ENCODE assay signal across 31 cellular contexts in genomic region chr3:94643400-94643799, GRCh38.
"Had no signal": no experiment of that assay in that cellular context is flagged by ENCODE, and none has a peak within 500 bp of the region (broad histone marks: within the 10 kb centered on the region; RNA-seq: fewer than 3 reads in every experiment).

No MANE protein-coding gene starts in this region.

- DNase-seq: activated CD4-positive, alpha-beta T cell treated with anti-CD3 and anti-CD28 coated beads, Interleukin-2, amount 50 U/mL, for 1 hour; activated CD4-positive, CD25-positive, alpha-beta regulatory T cell treated with anti-CD3 and anti-CD28 coated beads, Interleukin-2, amount 50 U/mL, for 72 hours; activated CD8-positive, alpha-beta T cell treated with anti-CD3 and anti-CD28 coated beads, Interleukin-2, amount 10 ng/mL, durations not matched to agents 7 days and 5 days; activated T-cell treated with anti-CD3 and anti-CD28 coated beads, Interleukin-2, amount 50 U/mL, for 24 hours; adrenal gland; colonic mucosa; dorsolateral prefrontal cortex; effector memory CD8-positive, alpha-beta T cell; gastrocnemius medialis; head of caudate nucleus; hypothalamus; kidney glomerular epithelial cell; left ventricle myocardium superior; mammary epithelial cell; midbrain; pancreas; stimulated activated CD4-positive, alpha-beta T cell treated with anti-CD3 and anti-CD28 coated beads, Interleukin-12 subunit alpha, Interleukin-12 subunit beta, amount 100 ng/mL, for 4 hours; stimulated activated CD4-positive, alpha-beta T cell treated with anti-CD3 and anti-CD28 coated beads, Interleukin-4, amount 100 ng/mL, for 4 hours; stimulated activated naive CD8-positive, alpha-beta T cell treated with anti-CD3 and anti-CD28 coated beads, Interleukin-15, amount 100 ng/mL, for 72 hours; SW 1271; T-helper 17 cell; tibial artery had no signal

- ATAC-seq: activated CD8-positive, alpha-beta T cell treated with anti-CD3 and anti-CD28 coated beads, Interleukin-2, amount 10 ng/mL, durations not matched to agents 7 days and 5 days; activated naive CD4-positive, alpha-beta T cell treated with anti-CD3 and anti-CD28 coated beads, Interleukin-2, amount 50 U/mL, for 72 hours; activated T-helper 17 cell treated with anti-CD3 and anti-CD28 coated beads, Interleukin-2, amount 50 U/mL, for 72 hours; effector memory CD8-positive, alpha-beta T cell; gastrocnemius medialis; left ventricle myocardium superior; natural killer cell treated with Interleukin-12 subunit alpha and Interleukin-12 subunit beta and Interleukin-15 and Interleukin-18, amount 100 ng/mL, for 72 hours; pancreas; right cardiac atrium; stimulated activated naive CD8-positive, alpha-beta T cell treated with anti-CD3 and anti-CD28 coated beads, Interleukin-15, amount 100 ng/mL, for 72 hours; T-helper 17 cell had no signal

- H3K36me3 ChIP-seq: adrenal gland, ascending aorta, colonic mucosa, esophagus muscularis mucosa, gastrocnemius medialis, neutrophil, pancreas, tibial artery had no signal

- H3K27ac Mint-ChIP-seq: activated CD8-positive, alpha-beta T cell treated with anti-CD3 and anti-CD28 coated beads, Interleukin-2, amount 10 ng/mL, durations not matched to agents 7 days and 5 days; activated naive CD4-positive, alpha-beta T cell treated with anti-CD3 and anti-CD28 coated beads, Interleukin-2, amount 50 U/mL, for 72 hours; activated T-cell treated with anti-CD3 and anti-CD28 coated beads, Interleukin-2, amount 50 U/mL, for 24 hours; activated T-helper 17 cell treated with anti-CD3 and anti-CD28 coated beads, Interleukin-2, amount 50 U/mL, for 72 hours; effector memory CD8-positive, alpha-beta T cell; natural killer cell treated with Interleukin-12 subunit alpha and Interleukin-12 subunit beta and Interleukin-15 and Interleukin-18, amount 100 ng/mL, for 72 hours; stimulated activated naive CD8-positive, alpha-beta T cell treated with anti-CD3 and anti-CD28 coated beads, Interleukin-15, amount 100 ng/mL, for 72 hours; T-helper 17 cell had no signal

- H3K4me3 ChIP-seq: adrenal gland, ascending aorta, colonic mucosa, dorsolateral prefrontal cortex, esophagus muscularis mucosa, gastrocnemius medialis, pancreas, tibial artery had no signal

- H3K27me3 ChIP-seq: adrenal gland, ascending aorta, colonic mucosa, dorsolateral prefrontal cortex, esophagus muscularis mucosa, gastrocnemius medialis, neutrophil, pancreas, tibial artery had no signal

- H3K4me3 Mint-ChIP-seq: activated CD8-positive, alpha-beta T cell treated with anti-CD3 and anti-CD28 coated beads, Interleukin-2, amount 10 ng/mL, durations not matched to agents 7 days and 5 days; activated T-cell treated with anti-CD3 and anti-CD28 coated beads, Interleukin-2, amount 50 U/mL, for 24 hours; activated T-helper 17 cell treated with anti-CD3 and anti-CD28 coated beads, Interleukin-2, amount 50 U/mL, for 72 hours; central memory CD8-positive, alpha-beta T cell; effector memory CD8-positive, alpha-beta T cell; natural killer cell treated with Interleukin-12 subunit alpha and Interleukin-12 subunit beta and Interleukin-15 and Interleukin-18, amount 100 ng/mL, for 72 hours; stimulated activated naive CD8-positive, alpha-beta T cell treated with anti-CD3 and anti-CD28 coated beads, Interleukin-15, amount 100 ng/mL, for 72 hours; T-helper 17 cell had no signal

- H3K4me1 ChIP-seq: adrenal gland, ascending aorta, colonic mucosa, esophagus muscularis mucosa, gastrocnemius medialis, tibial artery had no signal

- H3K36me3 Mint-ChIP-seq: activated naive CD4-positive, alpha-beta T cell treated with anti-CD3 and anti-CD28 coated beads, Interleukin-2, amount 50 U/mL, for 72 hours had no signal

- H3K27ac ChIP-seq: adrenal gland, ascending aorta, colonic mucosa, dorsolateral prefrontal cortex, esophagus muscularis mucosa, gastrocnemius medialis, neutrophil, pancreas, tibial artery, VCaP had no signal

- H3K27me3 Mint-ChIP-seq: activated T-cell treated with anti-CD3 and anti-CD28 coated beads, Interleukin-2, amount 50 U/mL, for 24 hours; activated T-helper 17 cell treated with anti-CD3 and anti-CD28 coated beads, Interleukin-2, amount 50 U/mL, for 72 hours; central memory CD8-positive, alpha-beta T cell; effector memory CD8-positive, alpha-beta T cell; natural killer cell treated with Interleukin-12 subunit alpha and Interleukin-12 subunit beta and Interleukin-15 and Interleukin-18, amount 100 ng/mL, for 72 hours; stimulated activated naive CD8-positive, alpha-beta T cell treated with anti-CD3 and anti-CD28 coated beads, Interleukin-15, amount 100 ng/mL, for 72 hours; T-helper 17 cell had no signal

- H3K9me3 ChIP-seq: adrenal gland, ascending aorta, colonic mucosa, esophagus muscularis mucosa, gastrocnemius medialis, neutrophil, pancreas, tibial artery had no signal

- H3K4me1 Mint-ChIP-seq: activated T-helper 17 cell treated with anti-CD3 and anti-CD28 coated beads, Interleukin-2, amount 50 U/mL, for 72 hours; central memory CD8-positive, alpha-beta T cell; stimulated activated naive CD8-positive, alpha-beta T cell treated with anti-CD3 and anti-CD28 coated beads, Interleukin-15, amount 100 ng/mL, for 72 hours; T-helper 17 cell had no signal
